23 cellular contexts compared by ENCODE assay signal in genomic region chr4:159552979-159553768, GRCh38.
"Had no signal": no experiment of that assay in that cellular context is flagged by ENCODE, and none has a peak within 500 bp of the region (broad histone marks: within the 10 kb centered on the region; RNA-seq: fewer than 3 reads in every experiment).

No MANE protein-coding gene starts in this region.

- H3K36me3 Mint-ChIP-seq: IgD-negative memory B cell had no signal

- H3K4me3 ChIP-seq: K562 had no signal

- H3K9me3 ChIP-seq: SK-N-SH had no signal

- H3K27me3 Mint-ChIP-seq: IgD-negative memory B cell had no signal

- ATAC-seq: K562, Panc1, PC-3 had no signal

- DNase-seq: Kasumi-1; MM.1S; NCI-H1092 treated with DMSO at 0.1 percent for 48 hours; NCI-H1436; NCI-H187; NCI-H2029 treated with DMSO at 0.1 percent for 48 hours; NCI-H2171; NCI-H226; NCI-H446; NCI-H510A; NCI-H524 treated with DMSO at 0.1 percent for 48 hours; NCI-H82; NK-92 treated with Interleukin-12 subunit alpha and Interleukin-12 subunit beta, amount 100 ng/mL, for 24 hours; PC-3; SHP77; SK-N-SH; SW 1271 had no signal

- H3K4me1 Mint-ChIP-seq: IgD-negative memory B cell had no signal

- H3K4me2 ChIP-seq: KMS-11, SK-N-SH had no signal

- H3K4me3 Mint-ChIP-seq: IgD-negative memory B cell had no signal

- H3K27ac ChIP-seq: HL-60, KMS-11, RWPE1 had no signal

- H3K27ac Mint-ChIP-seq: IgD-negative memory B cell had no signal

- H3K9ac ChIP-seq: KMS-11, SK-N-SH had no signal
